18 cellular contexts compared by ENCODE assay signal in genomic region chr10:7003821-7004220, GRCh38.
A peak's percentile ranks its signal among the peaks of the same experiment; 100 is the strongest.
DNase-seq lines count a peak whose midpoint lies in the region; ATAC-seq, FAIRE-seq and TF ChIP-seq lines count a peak whose summit lies in the region.
"Had no signal": no experiment of that assay in that cellular context is flagged by ENCODE, and none has a peak within 500 bp of the region (broad histone marks: within the 10 kb centered on the region; RNA-seq: fewer than 3 reads in every experiment).

No MANE protein-coding gene starts in this region.

- H3K4me1 ChIP-seq in DND-41 (ENCODE audit: insufficient read depth, low read length), result peaks cover 33% of the 10 kb centered on the region
- peaks cover 0 to 3% of the 10 kb centered on the region in 2 donors for H3K4me1 ChIP-seq in neuronal stem cell (ENCODE audit: control insufficient read depth in 2 of 2, insufficient read depth in 1 of 2, low read depth in 1 of 2, low read length in 2 of 2)

- H3K4me3 ChIP-seq in DND-41 (ENCODE audit: low read depth in 1 of 2, low read length in 2 of 2), result no peak overlapping the region
- H3K4me3 ChIP-seq in Jurkat, Clone E6-1 (ENCODE audit: low read length), result no peak overlapping the region
- no peak overlapping the region for H3K4me3 ChIP-seq in bronchial epithelial cell (ENCODE audit: low read depth, low read length)
- no peak overlapping the region for H3K4me3 ChIP-seq in neuronal stem cell (ENCODE audit: low read length in 2 of 2)
- H3K4me3 ChIP-seq: BLaER1, GM23338, HAP-1 had no signal

- no peak overlapping the region for H3K9ac ChIP-seq in DND-41 (ENCODE audit: low read depth, low read length)
- H3K9ac ChIP-seq in neuronal stem cell (ENCODE audit: low read depth, low read length, poor library complexity), result peak overlapping the region; percentile 24
- H3K9ac ChIP-seq: BLaER1 had no signal

- no peak overlapping the region for H2BK5ac ChIP-seq in neuronal stem cell (ENCODE audit: low read length)

- H3K4me1 Mint-ChIP-seq in T-cell, result peaks cover 0 to 11% (median 0%) of the 10 kb centered on the region in 3 donors
- H3K4me1 Mint-ChIP-seq: CD4-positive, CD25-positive, alpha-beta regulatory T cell; GM23338 had no signal

- H3K18ac ChIP-seq in neuronal stem cell (ENCODE audit: low read length), result peak overlapping the region; percentile 35

- no peak overlapping the region for H4K91ac ChIP-seq in neuronal stem cell (ENCODE audit: low read depth, low read length, poor library complexity)

- H3K14ac ChIP-seq in neuronal stem cell (ENCODE audit: low read length), result no peak overlapping the region

- no peaks in the 10 kb centered on the region for H4K20me1 ChIP-seq in DND-41 (ENCODE audit: insufficient read depth, low read length)
- H4K20me1 ChIP-seq: BLaER1 had no signal

- POLR2A ChIA-PET in T-cell (lab: Charles Lee), result interaction anchor here in 1 of 2 donors (0.6 kb wide), 1 partner anchor 407 kb away, joined by 11 read pairs; the partner anchor contains the start of gene SFMBT2

- no peaks in the 10 kb centered on the region for H3K9me3 Mint-ChIP-seq in T-cell
- H3K9me3 Mint-ChIP-seq: GM23338 had no signal

- DNase-seq in DND-41 (no peak), bronchial epithelial cell (ENCODE audit: low read depth) (no peak), neuronal stem cell (ENCODE audit: low spot score) (no peak), HUDEP-2 (lab: John Stamatoyannopoulos, UW; ENCODE audit: unreplicated experiment in 76 of 76) (no peak), DMS53 treated with DMSO at 0.1 percent for 48 hours (lab: John Stamatoyannopoulos, UW; ENCODE audit: unreplicated experiment) (no peak), T-cell (no peak)
- peak; percentile 74 for DNase-seq in Jurkat, Clone E6-1 (ENCODE audit: low read depth, low spot score)
- DNase-seq: 8988T; AML-193; CD4-positive, CD25-positive, alpha-beta regulatory T cell; DMS79 treated with DMSO at 0.1 percent for 48 hours; GF-D8; KG1 had no signal

- no peak overlapping the region for H4K8ac ChIP-seq in neuronal stem cell (ENCODE audit: low read depth, low read length)

- H3K4me3 Mint-ChIP-seq in T-cell, result no peak overlapping the region
- H3K4me3 Mint-ChIP-seq: CD4-positive, CD25-positive, alpha-beta regulatory T cell; GM23338 had no signal

- H3K27me3 ChIP-seq in DND-41 (ENCODE audit: insufficient read depth, low read length, poor library complexity) (no peaks in the 10 kb centered on the region), bronchial epithelial cell (ENCODE audit: control insufficient read depth, insufficient read depth, low read length) (no peaks in the 10 kb centered on the region), neuronal stem cell (ENCODE audit: control insufficient read depth in 3 of 3, insufficient read depth in 3 of 3, low read depth in 1 of 3, low read length in 3 of 3) (peaks cover 0 to 2% (median 0%) of the 10 kb centered on the region in 3 experiments)
- H3K27me3 ChIP-seq: BLaER1 had no signal

- FAIRE-seq in bronchial epithelial cell (lab: Jason Lieb, UNC), result peak; percentile 7

- H3K79me2 ChIP-seq in DND-41 (ENCODE audit: insufficient read depth, low read length), result no peaks in the 10 kb centered on the region

- H3K27ac ChIP-seq in DND-41 (ENCODE audit: low read length), result no peak overlapping the region
- H3K27ac ChIP-seq in neuronal stem cell (replicated peaks; ENCODE audit: low read length), result no peak overlapping the region
- H3K27ac ChIP-seq: BLaER1, HL-60 had no signal

- H3K9me3 ChIP-seq in DND-41 (ENCODE audit: insufficient read depth, low read length, severe bottlenecking), result no peaks in the 10 kb centered on the region
- H3K9me3 ChIP-seq in neuronal stem cell (replicated peaks in 1 of 2; ENCODE audit: control insufficient read depth in 2 of 2, insufficient read depth in 1 of 2, low read depth in 1 of 2, low read length in 2 of 2), result peaks cover 0 to 2% of the 10 kb centered on the region in 2 donors
- H3K9me3 ChIP-seq: BLaER1, HAP-1 had no signal

- no peaks in the 10 kb centered on the region for H3K79me1 ChIP-seq in neuronal stem cell (ENCODE audit: low read depth, low read length)

- WGBS in neuronal stem cell (ENCODE audit: extremely low coverage in 2 of 2, insufficient read length in 2 of 2, insufficient replicate concordance in 1 of 2), 2 donors, result no CpG with 5 or more reads among the region's 4 CpGs

- H3K27ac Mint-ChIP-seq in T-cell, result no peak overlapping the region
- H3K27ac Mint-ChIP-seq: CD4-positive, CD25-positive, alpha-beta regulatory T cell; GM23338 had no signal

- H2AFZ ChIP-seq in DND-41 (ENCODE audit: low read depth, low read length), result no peak overlapping the region
- no peak overlapping the region for H2AFZ ChIP-seq in neuronal stem cell (ENCODE audit: low read length)
- H2AFZ ChIP-seq: GM23338 had no signal

- H3K27me3 Mint-ChIP-seq in T-cell, result peaks cover 0 to 7% of the 10 kb centered on the region in 2 donors
- H3K27me3 Mint-ChIP-seq: CD4-positive, CD25-positive, alpha-beta regulatory T cell had no signal

- H3K4me2 ChIP-seq in DND-41 (ENCODE audit: insufficient read depth, low read length) (no peak overlapping the region), neuronal stem cell (ENCODE audit: insufficient read depth, low read length, poor library complexity, severe bottlenecking) (no peak overlapping the region)
- H3K4me2 ChIP-seq: BLaER1, GM23338 had no signal

- no peak for TF ChIP-seq CTCF in DND-41 (IDR thresholded peaks at IDR 0.05; ENCODE audit: borderline replicate concordance, extremely low read depth, low read length, poor library complexity, severe bottlenecking)
- TF ChIP-seq CTCF in bronchial epithelial cell (IDR thresholded peaks at IDR 0.05; ENCODE audit: insufficient read depth, low read length, severe bottlenecking), result no peak

- CTCF ChIA-PET in T-cell (lab: Charles Lee), result no interaction called here

- H2BK15ac ChIP-seq in neuronal stem cell (ENCODE audit: low read length), result no peak overlapping the region

- no peak overlapping the region for H2BK12ac ChIP-seq in neuronal stem cell (ENCODE audit: low read length)

- H2BK120ac ChIP-seq in neuronal stem cell (ENCODE audit: low read depth, low read length), result no peak overlapping the region

- no peaks in the 10 kb centered on the region for H3K36me3 Mint-ChIP-seq in T-cell
- H3K36me3 Mint-ChIP-seq: CD4-positive, CD25-positive, alpha-beta regulatory T cell had no signal

- H3K36me3 ChIP-seq in DND-41 (ENCODE audit: insufficient read depth, low read length), result no peaks in the 10 kb centered on the region
- no peaks in the 10 kb centered on the region for H3K36me3 ChIP-seq in bronchial epithelial cell (ENCODE audit: control insufficient read depth, insufficient read depth, low read length)
- no peaks in the 10 kb centered on the region for H3K36me3 ChIP-seq in neuronal stem cell (replicated peaks in 1 of 2; ENCODE audit: control insufficient read depth in 2 of 2, insufficient read depth in 2 of 2, low read length in 2 of 2)
- H3K36me3 ChIP-seq: HAP-1 had no signal

- H3K23ac ChIP-seq in neuronal stem cell (ENCODE audit: low read depth, low read length, poor library complexity), result no peak overlapping the region

- ATAC-seq in DND-41 (ENCODE audit: insufficient read depth, low read depth), result peak; percentile 48
- ATAC-seq in T-cell (replicated peaks in 1 of 4), result no peak
- no peak for ATAC-seq in HG03159 (IDR thresholded peaks at IDR 0.05; ENCODE audit: unreplicated experiment)
- ATAC-seq: GM23338 had no signal

- no peak overlapping the region for H3K4ac ChIP-seq in neuronal stem cell (ENCODE audit: low read length)

- no peak overlapping the region for H2AK5ac ChIP-seq in neuronal stem cell (ENCODE audit: low read depth, low read length)
